ENCODE assay signal across 8 cellular contexts in the genomic region with DNA sequence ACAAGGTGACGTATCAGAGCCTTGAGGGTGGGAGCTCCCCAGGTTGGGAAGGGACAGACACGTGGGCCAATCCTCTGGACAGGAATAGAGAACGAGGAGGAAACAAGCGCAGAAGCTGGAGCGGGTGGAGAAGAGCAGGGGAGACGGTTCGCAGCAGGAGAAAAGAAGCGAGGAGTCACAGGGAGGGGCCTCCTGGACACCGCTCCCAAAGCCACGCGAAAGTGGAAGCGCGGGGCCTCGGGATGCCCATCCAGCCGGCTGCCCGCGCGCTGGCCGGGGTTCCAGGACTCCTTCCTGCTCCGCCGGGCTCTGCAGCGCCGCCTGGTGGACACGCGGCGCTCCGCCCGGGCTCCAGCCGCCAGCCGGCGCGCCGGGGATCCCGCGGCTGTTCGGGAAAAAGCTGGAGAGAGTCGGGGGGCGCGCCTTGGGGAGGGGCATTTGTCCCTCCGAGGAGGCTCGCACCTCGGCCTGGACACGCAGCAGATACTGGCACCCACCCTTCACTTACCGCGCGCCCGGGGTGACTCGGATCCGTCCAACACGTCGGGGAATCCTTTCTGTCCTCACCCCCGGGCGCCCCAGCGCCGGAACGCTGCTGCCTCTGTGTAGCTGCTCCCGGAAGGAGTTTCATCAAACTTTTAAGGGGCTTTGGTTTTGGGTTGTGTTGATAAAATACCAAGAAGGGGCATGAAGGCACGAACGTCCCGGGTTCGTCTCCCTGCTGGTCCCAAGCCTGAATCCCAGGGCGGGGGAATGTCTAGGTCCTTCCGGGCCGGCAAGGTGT. TPM values are rescaled to one million over a fixed set of nuclear protein-coding genes. Genes with fewer than 3 reads are reported as not detected.
DNase-seq lines count a peak whose midpoint lies in the region; ATAC-seq, FAIRE-seq and TF ChIP-seq lines count a peak whose summit lies in the region.

No MANE protein-coding gene starts in this region.

- no peak for FAIRE-seq in pancreas (lab: Jason Lieb, UNC)

- no peak for DNase-seq in T-helper 1 cell
- no peak for DNase-seq in WERI-Rb-1
- peak; percentile 73 for DNase-seq in germinal center (ENCODE audit: low spot score)
- peak; percentile 63 to 96 (median 84) for DNase-seq in pancreas
- DNase-seq in NCI-H146 treated with DMSO at 0.1 percent for 48 hours (lab: John Stamatoyannopoulos, UW; ENCODE audit: unreplicated experiment): no peak
- DNase-seq in NCI-H1092 treated with DMSO at 0.1 percent for 48 hours (lab: John Stamatoyannopoulos, UW): no peak

- peaks cover 2% of the 10 kb centered on the region for H3K4me1 Mint-ChIP-seq in T-helper 1 cell treated with Interleukin-12 subunit alpha and Interleukin-12 subunit beta and Interleukin-4 antibody, amounts not matched to agents 30 μg/mL and 1 μg/mL, for 36 hours (ENCODE audit: low read depth)

- TF ChIP-seq CTCF in WERI-Rb-1 (IDR thresholded peaks at IDR 0.05; ENCODE audit: low read depth, low read length) (peak; percentile 35), pancreas (IDR thresholded peaks at IDR 0.05) (peak; percentile 94 to 96 (median 96))

- H3K4me3 ChIP-seq in WERI-Rb-1 (ENCODE audit: low read depth, low read length): no peak overlapping the region
- peak overlapping the region; percentile 37 to 98 (median 92) for H3K4me3 ChIP-seq in pancreas

- no peak overlapping the region for H3K27ac ChIP-seq in WERI-Rb-1
- peak overlapping the region; percentile 97 to 99 (median 98) for H3K27ac ChIP-seq in pancreas

- ATAC-seq in pancreas (peak; percentile 39 to 53 (median 49)), HG03280 (IDR thresholded peaks at IDR 0.05; ENCODE audit: unreplicated experiment) (no peak)

- H3K36me3 ChIP-seq in WERI-Rb-1 (peaks cover 21% of the 10 kb centered on the region), pancreas (no peaks in the 10 kb centered on the region)

- H3K36me3 Mint-ChIP-seq in T-helper 1 cell treated with Interleukin-12 subunit alpha and Interleukin-12 subunit beta and Interleukin-4 antibody, amounts not matched to agents 30 μg/mL and 1 μg/mL, for 36 hours (ENCODE audit: low read depth): no peaks in the 10 kb centered on the region

- H3K9me3 ChIP-seq in WERI-Rb-1 (ENCODE audit: severe bottlenecking): no peaks in the 10 kb centered on the region
- no peaks in the 10 kb centered on the region for H3K9me3 ChIP-seq in pancreas

- peak overlapping the region; percentile 71 for H3K27ac Mint-ChIP-seq in T-helper 1 cell treated with Interleukin-12 subunit alpha and Interleukin-12 subunit beta and Interleukin-4 antibody, amounts not matched to agents 30 μg/mL and 1 μg/mL, for 36 hours

- H3K27me3 Mint-ChIP-seq in T-helper 1 cell treated with Interleukin-12 subunit alpha and Interleukin-12 subunit beta and Interleukin-4 antibody, amounts not matched to agents 30 μg/mL and 1 μg/mL, for 36 hours (ENCODE audit: low read depth): peaks cover 53% of the 10 kb centered on the region

- intact Hi-C loops in pancreas (cut with DNase I): loop anchor here in 2 of 3 donors (10.0 kb wide), 4 partner anchors 101 to 919 kb away; no protein-coding TSS in a partner anchor

- H3K9me3 Mint-ChIP-seq in T-helper 1 cell treated with Interleukin-12 subunit alpha and Interleukin-12 subunit beta and Interleukin-4 antibody, amounts not matched to agents 30 μg/mL and 1 μg/mL, for 36 hours: no peaks in the 10 kb centered on the region

- H3K27me3 ChIP-seq in WERI-Rb-1 (ENCODE audit: insufficient read depth, low read depth, severe bottlenecking): no peaks in the 10 kb centered on the region
- H3K27me3 ChIP-seq in pancreas: no peaks in the 10 kb centered on the region

- H3K4me1 ChIP-seq in pancreas: no peaks in the 10 kb centered on the region

- WGBS in pancreas, 2 donors: 8 to 9% methylated on average over 60 to 64 of the region's 64 CpGs

- H3K4me3 Mint-ChIP-seq in T-helper 1 cell treated with Interleukin-12 subunit alpha and Interleukin-12 subunit beta and Interleukin-4 antibody, amounts not matched to agents 30 μg/mL and 1 μg/mL, for 36 hours: no peak overlapping the region

RNA-seq across cellular contexts. Expression of a gene that starts 6.2 kb away (rescaled TPM):
- 10 to 100 TPM; 18.3 to 41.2 (median 25.1) TPM for total RNA-seq in pancreas
- polyA plus RNA-seq in pancreas: 10 to 100 TPM; 13.8 to 22.3 TPM

RNA-seq across cellular contexts. Expression of a gene that starts 36.1 kb away (rescaled TPM):
- total RNA-seq in pancreas: 10 to 100 TPM in 5 of 6 donors, 1 to 10 TPM in 1; 4.6 to 21.2 (median 13.4) TPM
- polyA plus RNA-seq in pancreas: 10 to 100 TPM; 11.9 to 15.0 TPM

Comparison
In these comparisons a context has a peak if more than half of its experiments do, and no peak if none do; other contexts are left out.
1. DNase-seq: peak in germinal center (single experiment) and pancreas (6 of 6); none in T-helper 1 cell (0 of 5), WERI-Rb-1 (single experiment), NCI-H146 treated with DMSO at 0.1 percent for 48 hours (single experiment) and NCI-H1092 treated with DMSO at 0.1 percent for 48 hours (single experiment).